Comparison of ENCODE assay signal across 8 cellular contexts in the genomic region with DNA sequence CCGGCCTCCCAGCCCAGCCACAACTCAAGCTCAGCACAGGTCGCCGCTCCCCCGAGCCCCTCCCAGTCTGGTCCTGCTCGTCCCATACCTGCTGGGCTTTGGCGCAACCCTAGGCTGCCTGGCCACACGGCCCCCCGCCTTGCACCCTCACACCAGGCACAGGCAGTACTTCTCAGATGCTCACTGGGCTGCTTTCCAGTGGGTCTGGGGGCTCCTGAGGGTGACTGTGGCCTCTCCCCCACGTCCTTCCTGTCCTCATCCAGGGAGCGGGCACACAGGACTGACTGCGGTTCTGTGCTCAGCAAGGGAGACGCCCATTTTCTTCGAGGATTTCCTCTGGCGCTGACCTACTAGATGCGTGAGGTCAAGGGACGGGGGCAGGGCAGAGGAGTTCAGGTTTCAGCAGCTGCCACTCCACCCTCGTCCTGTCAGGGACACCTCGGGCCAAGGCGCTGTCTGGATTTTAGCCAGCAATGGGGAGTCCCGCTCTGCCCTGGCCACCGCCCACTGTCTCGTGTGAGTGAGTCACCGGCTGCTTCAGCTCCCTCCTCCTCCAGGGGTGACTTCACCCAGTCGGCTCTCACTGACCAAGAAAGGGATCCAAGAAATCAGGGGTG.
DNase-seq lines count a peak whose midpoint lies in the region; ATAC-seq and TF ChIP-seq lines count a peak whose summit lies in the region.

No MANE protein-coding gene starts in this region.

- peak; percentile 41 for DNase-seq in GM06990 (ENCODE audit: extremely low read depth, insufficient read length)
- DNase-seq in NOMO-1 treated with DMSO at 0.1 percent for 48 hours (lab: John Stamatoyannopoulos, UW; ENCODE audit: unreplicated experiment) = peak; percentile 17
- peak; percentile 58 for DNase-seq in activated T-cell treated with anti-CD3 and anti-CD28 coated beads for 48 hours (ENCODE audit: low read depth)
- DNase-seq in fibroblast of gingiva (ENCODE audit: low read depth) = peak; percentile 94
- DNase-seq in natural killer cell = peak; percentile 84
- peak; percentile 66 to 87 for DNase-seq in stimulated activated effector memory CD8-positive, alpha-beta T cell treated with anti-CD3 and anti-CD28 coated beads, Interleukin-12 subunit alpha, Interleukin-12 subunit beta, amount 100 ng/mL, for 72 hours (ENCODE audit: low spot score in 2 of 2)

- ATAC-seq in HG02588 (IDR thresholded peaks at IDR 0.05; ENCODE audit: unreplicated experiment) (peak; percentile 76), natural killer cell (peak; percentile 85 to 93 (median 89)), HG03521 (IDR thresholded peaks at IDR 0.05; ENCODE audit: unreplicated experiment) (no peak)
- ATAC-seq in stimulated activated effector memory CD8-positive, alpha-beta T cell treated with anti-CD3 and anti-CD28 coated beads, Interleukin-12 subunit alpha, Interleukin-12 subunit beta, amount 100 ng/mL, for 72 hours = peak; percentile 91

- no peaks in the 10 kb centered on the region for H3K36me3 ChIP-seq in GM06990 (ENCODE audit: control insufficient read depth, insufficient read depth, low read length)

- H3K4me3 ChIP-seq in GM06990 (replicated peaks; ENCODE audit: low read depth, low read length) = no peak overlapping the region

- no peaks in the 10 kb centered on the region for H3K9me3 Mint-ChIP-seq in natural killer cell
- no peaks in the 10 kb centered on the region for H3K9me3 Mint-ChIP-seq in stimulated activated effector memory CD8-positive, alpha-beta T cell treated with anti-CD3 and anti-CD28 coated beads, Interleukin-12 subunit alpha, Interleukin-12 subunit beta, amount 100 ng/mL, for 72 hours

- no peaks in the 10 kb centered on the region for H3K27me3 Mint-ChIP-seq in natural killer cell (ENCODE audit: low read depth in 2 of 2)

- no peaks in the 10 kb centered on the region for H3K27me3 ChIP-seq in GM06990 (replicated peaks; ENCODE audit: control insufficient read depth, insufficient read depth, low read length)

- H3K4me3 Mint-ChIP-seq in natural killer cell = peak overlapping the region; percentile 60
- H3K4me3 Mint-ChIP-seq in stimulated activated effector memory CD8-positive, alpha-beta T cell treated with anti-CD3 and anti-CD28 coated beads, Interleukin-12 subunit alpha, Interleukin-12 subunit beta, amount 100 ng/mL, for 72 hours = peak overlapping the region; percentile 67

- H3K4me1 Mint-ChIP-seq in natural killer cell = peaks cover 0 to 13% of the 10 kb centered on the region in 2 donors
- peaks cover 11% of the 10 kb centered on the region for H3K4me1 Mint-ChIP-seq in stimulated activated effector memory CD8-positive, alpha-beta T cell treated with anti-CD3 and anti-CD28 coated beads, Interleukin-12 subunit alpha, Interleukin-12 subunit beta, amount 100 ng/mL, for 72 hours

- intact Hi-C loops in natural killer cell (cut with micrococcal nuclease) = no loop called here

- H3K36me3 Mint-ChIP-seq in natural killer cell = no peaks in the 10 kb centered on the region
- H3K36me3 Mint-ChIP-seq in stimulated activated effector memory CD8-positive, alpha-beta T cell treated with anti-CD3 and anti-CD28 coated beads, Interleukin-12 subunit alpha, Interleukin-12 subunit beta, amount 100 ng/mL, for 72 hours = no peaks in the 10 kb centered on the region

- TF ChIP-seq CTCF in GM06990 (IDR thresholded peaks at IDR 0.05; ENCODE audit: insufficient read depth, low read length, poor library complexity, severe bottlenecking) (no peak), natural killer cell (IDR thresholded peaks at IDR 0.05) (no peak)

- H3K27ac Mint-ChIP-seq in natural killer cell = peak overlapping the region; percentile 56 to 95
- peak overlapping the region; percentile 76 for H3K27ac Mint-ChIP-seq in stimulated activated effector memory CD8-positive, alpha-beta T cell treated with anti-CD3 and anti-CD28 coated beads, Interleukin-12 subunit alpha, Interleukin-12 subunit beta, amount 100 ng/mL, for 72 hours

Comparison
In these comparisons a context has a peak if more than half of its experiments do, and no peak if none do; other contexts are left out.
1. DNase-seq: peak in every context shown above with its lines; median percentile 94 in fibroblast of gingiva; 84 in natural killer cell; 76 in stimulated activated effector memory CD8-positive, alpha-beta T cell treated with anti-CD3 and anti-CD28 coated beads, Interleukin-12 subunit alpha, Interleukin-12 subunit beta, amount 100 ng/mL, for 72 hours; 58 in activated T-cell treated with anti-CD3 and anti-CD28 coated beads for 48 hours; 41 in GM06990; 17 in NOMO-1 treated with DMSO at 0.1 percent for 48 hours.